In the genomic region with DNA sequence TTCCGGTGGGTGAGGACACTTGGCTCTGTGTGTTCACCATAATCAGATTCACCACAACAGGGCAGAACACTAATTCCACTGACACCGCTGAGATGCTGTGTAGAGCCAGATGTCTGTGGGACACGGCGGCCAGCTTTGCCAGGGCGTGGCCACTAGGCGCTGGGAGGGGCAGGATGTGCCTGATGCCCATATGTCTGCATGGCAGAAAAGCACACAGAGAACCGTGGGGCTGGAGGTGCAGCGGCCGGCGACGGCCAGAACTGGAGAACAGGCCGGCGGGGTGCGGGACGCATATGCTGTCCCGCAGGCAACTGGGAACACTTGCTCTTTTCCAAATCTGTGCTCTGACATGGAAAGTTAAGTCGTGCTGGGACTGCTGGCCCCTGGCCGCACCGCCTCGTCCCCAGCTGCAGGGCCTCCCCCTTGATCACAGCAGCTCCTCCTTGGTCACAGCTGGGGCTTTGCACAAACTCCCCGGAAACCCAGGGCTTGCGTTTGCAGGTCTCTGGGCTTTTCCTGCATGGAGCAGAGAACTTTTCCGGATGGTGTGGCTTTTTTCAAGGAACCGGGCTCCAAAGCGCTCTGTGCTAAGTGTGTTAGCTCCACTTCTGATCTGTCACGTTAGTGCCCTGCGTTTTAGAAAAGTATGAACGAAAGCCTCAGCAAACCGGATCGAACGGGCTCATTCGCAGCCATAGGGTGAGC, we compare ENCODE assay signal across 9 cellular contexts. TPM values are rescaled to one million over a fixed set of nuclear protein-coding genes. Genes with fewer than 3 reads are reported as not detected.
DNase-seq lines count a peak whose midpoint lies in the region; ATAC-seq and TF ChIP-seq lines count a peak whose summit lies in the region.
"Had no signal": no experiment of that assay in that cellular context is flagged by ENCODE, and none has a peak within 500 bp of the region (broad histone marks: within the 10 kb centered on the region; RNA-seq: fewer than 3 reads in every experiment).

No MANE protein-coding gene starts in this region.

- TF ChIP-seq POLR2A in sigmoid colon (IDR thresholded peaks at IDR 0.05), result no peak

- H3K27me3 Mint-ChIP-seq in T-helper 17 cell, result no peaks in the 10 kb centered on the region

- peak overlapping the region; percentile 93 for H3K4me3 Mint-ChIP-seq in T-helper 17 cell
- H3K4me3 Mint-ChIP-seq: neural crest cell had no signal

- no peak for TF ChIP-seq CTCF in sigmoid colon (IDR thresholded peaks at IDR 0.05)

- WGBS in sigmoid colon, 2 donors, result 42 to 56% methylated on average over 32 of the region's 32 CpGs

- TF ChIP-seq EP300 in sigmoid colon (IDR thresholded peaks at IDR 0.05), result no peak

- no peaks in the 10 kb centered on the region for H3K9me3 ChIP-seq in T-helper 17 cell (ENCODE audit: control insufficient read depth, low read length, poor library complexity, severe bottlenecking)
- no peaks in the 10 kb centered on the region for H3K9me3 ChIP-seq in sigmoid colon

- peak overlapping the region in 3 of 4 donors; percentile 1 to 69 (median 42) for H3K27ac ChIP-seq in sigmoid colon

- ATAC-seq in GM18909 (IDR thresholded peaks at IDR 0.05; ENCODE audit: poor library complexity, unreplicated experiment) (peak; percentile 29), HG03175 (IDR thresholded peaks at IDR 0.05; ENCODE audit: unreplicated experiment) (peak; percentile 9), T-helper 17 cell (peak; percentile 24), HG03442 (IDR thresholded peaks at IDR 0.05; ENCODE audit: unreplicated experiment) (no peak)

- peaks cover 21% of the 10 kb centered on the region for H3K4me1 Mint-ChIP-seq in T-helper 17 cell

- H3K4me3 ChIP-seq in sigmoid colon, result peak overlapping the region in 1 of 4 donors; percentile 8

- H3K4me1 ChIP-seq in sigmoid colon, result peaks cover 0 to 71% (median 27%) of the 10 kb centered on the region in 4 donors

- H3K36me3 ChIP-seq in sigmoid colon, result peaks cover 0 to 4% (median 0%) of the 10 kb centered on the region in 4 donors

- H3K36me3 Mint-ChIP-seq in T-helper 17 cell (ENCODE audit: low read depth), result no peaks in the 10 kb centered on the region

- DNase-seq in T-helper 17 cell (peak; percentile 24 to 32 (median 24)), dermis blood vessel endothelial cell (peak; percentile 13), sigmoid colon (peak; percentile 69), NCI-H2196 (lab: John Stamatoyannopoulos, UW; ENCODE audit: unreplicated experiment) (no peak), COR-L47 (lab: John Stamatoyannopoulos, UW) (no peak)

- H3K27ac Mint-ChIP-seq in T-helper 17 cell, result peak overlapping the region; percentile 95

- H3K27me3 ChIP-seq in sigmoid colon, result peaks cover 0 to 2% (median 0%) of the 10 kb centered on the region in 3 donors

- intact Hi-C loops in sigmoid colon (cut with DNase I), result no loop called here

RNA-seq across cellular contexts. Expression of gene NTSR1, which starts 31.1 kb away (rescaled TPM):
- under 1 TPM in 1 of 2 donors, not detected in 1; 0.10 TPM for total RNA-seq in T-helper 17 cell
- 0.05 TPM in 1 of 2 replicates, not detected in the other for total RNA-seq in dermis blood vessel endothelial cell
- 10 to 100 TPM in 3 of 4 donors, 1 to 10 TPM in 1; 5.4 to 54.0 (median 27.6) TPM for total RNA-seq in sigmoid colon
- 1 to 10 TPM in 1 of 3 donors, under 1 TPM in 1, not detected in 1; 0.60 to 1.4 TPM for polyA plus RNA-seq in sigmoid colon
- total RNA-seq: neural crest cell had no signal

RNA-seq across cellular contexts. Expression of gene MRGBP, which starts 56.5 kb away (rescaled TPM):
- total RNA-seq in T-helper 17 cell (1 to 10 TPM; 6.5 to 6.8 TPM), dermis blood vessel endothelial cell (18.5 and 19.5 TPM in 2 replicates), sigmoid colon (10 to 100 TPM in 3 of 4 donors, 1 to 10 TPM in 1; 7.1 to 16.0 (median 12.4) TPM)
- polyA plus RNA-seq in sigmoid colon, result 10 to 100 TPM in 2 of 3 donors, 1 to 10 TPM in 1; 8.1 to 11.2 (median 10.2) TPM

Comparison
In these comparisons a context has a peak if more than half of its experiments do, and no peak if none do; other contexts are left out.
1. DNase-seq: peak in T-helper 17 cell (3 of 3), dermis blood vessel endothelial cell (single experiment) and sigmoid colon (single experiment); none in NCI-H2196 (single experiment) and COR-L47 (single experiment).